In the genomic region with DNA sequence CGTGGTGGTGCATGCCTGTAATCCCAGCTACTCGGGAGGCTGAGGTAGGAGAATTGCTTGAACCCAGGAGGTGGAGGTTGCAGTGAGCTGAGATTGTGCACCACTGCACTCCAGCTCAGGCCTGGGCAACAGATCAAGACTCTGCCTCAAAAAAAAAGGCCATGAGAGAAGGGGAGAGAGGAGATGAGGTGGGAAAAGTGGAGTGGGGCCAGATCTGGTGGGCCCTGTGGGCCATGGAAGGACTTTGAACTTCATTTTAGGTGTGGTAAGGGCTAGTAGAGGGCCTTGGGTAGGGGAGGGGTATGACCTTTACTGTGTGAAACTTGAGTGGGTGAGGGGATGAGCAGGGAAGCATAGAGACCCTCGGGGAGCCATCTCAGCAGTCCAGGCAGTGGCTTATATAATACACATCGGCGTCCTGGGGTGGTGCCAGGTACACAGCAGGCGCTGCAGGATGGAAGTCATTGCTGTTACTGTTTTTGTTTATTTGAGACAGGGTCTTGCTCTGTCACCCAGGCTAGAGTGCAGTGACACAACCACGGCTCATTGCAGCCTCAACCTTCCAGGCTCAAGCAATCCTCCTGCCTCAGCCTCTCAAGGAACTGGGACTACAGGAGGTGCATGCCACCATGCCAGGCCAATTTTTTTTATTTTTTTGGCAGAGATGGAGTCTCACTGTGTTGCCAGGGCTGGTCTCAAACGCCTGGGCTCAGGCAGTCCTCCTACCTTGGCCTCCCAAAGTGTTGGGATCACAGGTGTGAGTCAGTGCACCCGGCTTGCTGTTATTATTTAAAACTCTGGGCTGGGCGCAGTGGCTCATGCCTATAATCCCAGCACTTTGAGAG, we compare ENCODE assay signal across 4 cellular contexts. TPM values are rescaled to one million over a fixed set of nuclear protein-coding genes. Genes with fewer than 3 reads are reported as not detected.
"Had no signal": no experiment of that assay in that cellular context is flagged by ENCODE, and none has a peak within 500 bp of the region (broad histone marks: within the 10 kb centered on the region; RNA-seq: fewer than 3 reads in every experiment).

No MANE protein-coding gene starts in this region.

RNA-seq across cellular contexts. Expression of a gene that starts 20.5 kb away (rescaled TPM):
- total RNA-seq: fibroblast of villous mesenchyme had no signal
- polyA plus RNA-seq: adrenal gland, right cardiac atrium, small intestine had no signal
